Comparison of ENCODE assay signal across 28 cellular contexts in genomic region chrX:120115438-120115963, GRCh38. TPM values are rescaled to one million over a fixed set of nuclear protein-coding genes. Genes with fewer than 3 reads are reported as not detected.
"Had no signal": no experiment of that assay in that cellular context is flagged by ENCODE, and none has a peak within 500 bp of the region (broad histone marks: within the 10 kb centered on the region; RNA-seq: fewer than 3 reads in every experiment).

A gene with protein sequence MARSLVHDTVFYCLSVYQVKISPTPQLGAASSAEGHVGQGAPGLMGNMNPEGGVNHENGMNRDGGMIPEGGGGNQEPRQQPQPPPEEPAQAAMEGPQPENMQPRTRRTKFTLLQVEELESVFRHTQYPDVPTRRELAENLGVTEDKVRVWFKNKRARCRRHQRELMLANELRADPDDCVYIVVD (minus strand): TSS chrX:120115913. CDS start chrX:120115862, 51 bp downstream.

- ATAC-seq: stimulated activated effector memory CD8-positive, alpha-beta T cell treated with anti-CD3 and anti-CD28 coated beads, Interleukin-12 subunit alpha, Interleukin-12 subunit beta, amount 100 ng/mL, for 72 hours; stimulated activated naive B cell treated with anti-CD40 and anti-IgM and Interleukin-4, amounts not matched to agents 10 μg/mL and 1 μg/mL and 100 μg/mL, for 72 hours; stimulated activated naive CD8-positive, alpha-beta T cell treated with anti-CD3 and anti-CD28 coated beads, Interleukin-15, Interleukin-2, amounts not matched to agents 100 U/mL and 50 U/mL, for 24 hours; upper lobe of right lung had no signal

- H3K9me3 ChIP-seq: stomach, suprapubic skin, thoracic aorta, thyroid gland, tibial artery, tibial nerve, transverse colon, upper lobe of left lung, upper lobe of right lung, uterus, vagina had no signal

- H3K36me3 ChIP-seq: stomach, suprapubic skin, thoracic aorta, thyroid gland, tibial artery, tibial nerve, transverse colon, upper lobe of left lung, upper lobe of right lung, uterus, vagina had no signal

- H3K4me1 ChIP-seq: stomach, suprapubic skin, tibial artery, tibial nerve, transverse colon, upper lobe of left lung, upper lobe of right lung, uterus, vagina had no signal

- DNase-seq: stimulated activated CD4-positive, alpha-beta T cell treated with anti-CD3 and anti-CD28 coated beads, Interleukin-2, amount 100 ng/mL, for 48 hours; stimulated activated CD4-positive, alpha-beta T cell treated with anti-CD3 and anti-CD28 coated beads, Interleukin-4, amount 100 ng/mL, for 1 hour; stimulated activated CD4-positive, alpha-beta T cell treated with anti-CD3 and anti-CD28 coated beads, Interleukin-4, amount 100 ng/mL, for 24 hours; stimulated activated CD4-positive, alpha-beta T cell treated with anti-CD3 and anti-CD28 coated beads, Interleukin-4, amount 100 ng/mL, for 4 hours; stimulated activated CD8-positive, alpha-beta memory T cell treated with anti-CD3 and anti-CD28 coated beads, Interleukin-4, amount 100 ng/mL, for 48 hours; stimulated activated naive B cell treated with anti-CD40 and anti-IgM and Interleukin-4, amounts not matched to agents 10 μg/mL and 1 μg/mL and 100 μg/mL, for 72 hours; stimulated activated naive CD4-positive, alpha-beta T cell; stimulated activated naive CD4-positive, alpha-beta T cell treated with Interleukin-2 at 50 U/mL for 16 hours; stimulated activated naive CD8-positive, alpha-beta T cell treated with anti-CD3 and anti-CD28 coated beads, Interleukin-15, amount 100 ng/mL, for 72 hours; stimulated activated naive CD8-positive, alpha-beta T cell treated with anti-CD3 and anti-CD28 coated beads, Interleukin-15, Interleukin-2, amounts not matched to agents 100 U/mL and 50 U/mL, for 24 hours; stomach; substantia nigra; thyroid gland; tibial artery; transverse colon; trophoblast cell; upper lobe of right lung; uterus had no signal

- FAIRE-seq: urothelium cell line had no signal

- H3K27ac ChIP-seq: stomach, suprapubic skin, thoracic aorta, thyroid gland, tibial artery, tibial nerve, transverse colon, upper lobe of left lung, upper lobe of right lung, uterus, vagina had no signal

- H3K27me3 ChIP-seq: stomach, suprapubic skin, thyroid gland, tibial artery, transverse colon, upper lobe of left lung, upper lobe of right lung, uterus, vagina had no signal

- H3K4me3 ChIP-seq: stomach, suprapubic skin, thoracic aorta, thyroid gland, tibial artery, tibial nerve, transverse colon, upper lobe of left lung, upper lobe of right lung, uterus, vagina had no signal

RNA-seq across cellular contexts. Expression of the gene that starts here (rescaled TPM):
- total RNA-seq: stomach, temporal lobe, thoracic aorta, thyroid gland, tibial nerve, ureter, urinary bladder, vagina had no signal
- polyA plus RNA-seq: stomach, urinary bladder had no signal
